In genomic region chr12:47414511-47414910, GRCh38 we compare ENCODE assay signal across 1 cellular context.
TF ChIP-seq lines count a peak whose summit lies in the region.

No MANE protein-coding gene starts in this region.

TF ChIP-seq in H1, 55 proteins besides CTCF, POLR2A, EP300 and RAD21 (continued from another document):
- TF ChIP-seq SIN3A (conservative IDR thresholded peaks at IDR 0.05 in 1 of 2, IDR thresholded peaks at IDR 0.05 in 1 of 2; ENCODE audit: low read depth in 1 of 2, low read length in 2 of 2) (no peak), EGR1 (IDR thresholded peaks at IDR 0.05; ENCODE audit: borderline replicate concordance, low read depth, low read length) (peak; percentile 25; the same call in 1 of the 2 replicates), RXRA (IDR thresholded peaks at IDR 0.05; ENCODE audit: insufficient read depth, low read depth, low read length) (no peak)
TF ChIP-seq in H1: peak in this region for 1.
